Comparison of ENCODE assay signal across 1 cellular context in the genomic region with DNA sequence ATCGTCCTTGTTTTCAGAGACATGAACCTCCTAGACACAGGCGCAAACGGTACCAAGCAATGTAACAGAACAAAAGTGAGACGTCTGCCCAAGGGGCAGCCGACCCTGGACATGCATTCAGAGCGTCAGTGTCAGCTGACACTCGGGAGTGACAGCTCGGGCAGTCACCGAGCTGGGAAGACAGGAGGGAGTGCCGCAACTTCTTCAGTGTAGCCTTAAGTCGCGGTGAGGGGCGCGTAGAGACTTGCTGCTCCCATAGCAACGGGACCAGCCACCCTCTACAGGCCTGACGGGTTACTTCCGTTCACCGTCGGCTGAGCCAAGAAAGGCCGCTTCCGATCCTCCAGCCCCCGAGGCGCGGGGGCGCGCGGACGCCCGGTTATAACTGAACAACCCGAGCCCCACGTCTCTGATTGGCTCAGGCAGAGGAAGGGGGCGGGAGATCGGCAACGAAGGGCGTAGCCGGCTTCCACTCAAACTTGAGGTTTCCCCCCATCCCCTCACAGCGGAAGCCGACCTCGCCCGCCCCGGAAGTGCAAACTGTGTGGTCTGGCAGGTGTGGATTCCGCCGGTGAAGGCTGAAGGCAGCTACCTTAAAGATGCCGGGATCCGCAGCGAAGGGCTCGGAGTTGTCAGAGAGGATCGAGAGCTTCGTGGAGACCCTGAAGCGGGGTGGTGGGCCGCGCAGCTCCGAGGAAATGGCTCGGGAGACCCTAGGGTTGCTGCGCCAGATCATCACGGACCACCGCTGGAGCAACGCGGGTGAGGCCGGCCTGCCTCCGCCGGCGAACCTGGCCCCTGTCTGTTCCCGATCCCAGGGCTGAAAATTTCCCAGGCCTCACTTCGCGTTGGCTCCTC.
TF ChIP-seq lines count a peak whose summit lies in the region.

Gene EIF2B2 (plus strand): TSS at position 530 of the 858 bp plus-strand sequence. CDS start 70 bp downstream, at position 600.

TF ChIP-seq in HepG2, 621 proteins besides CTCF, POLR2A, EP300 and RAD21 (continued from another document and continues in another):
- no peak for TF ChIP-seq RNF219 (CRISPR knock-in tag; IDR thresholded peaks at IDR 0.05)
- TF ChIP-seq, protein P1, sequence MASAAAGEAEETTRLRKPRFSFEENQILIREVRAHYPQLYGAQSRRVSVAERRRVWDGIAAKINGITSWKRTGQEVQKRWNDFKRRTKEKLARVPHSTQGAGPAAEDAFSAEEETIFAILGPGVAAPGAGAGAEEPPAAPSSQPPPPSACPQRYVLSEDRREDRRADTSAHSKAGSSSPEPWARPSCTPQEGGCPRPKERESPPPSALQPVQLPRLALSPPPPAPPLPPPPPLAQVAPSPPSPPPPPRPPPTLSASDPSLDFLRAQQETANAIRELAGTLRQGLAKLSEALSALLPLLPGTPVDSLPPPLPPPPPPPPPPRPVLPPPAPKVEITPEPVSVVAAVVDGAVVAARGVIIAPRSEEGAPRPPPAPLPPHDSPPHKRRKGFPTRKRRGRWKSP (CRISPR knock-in tag; IDR thresholded peaks at IDR 0.05): no peak
- TF ChIP-seq ZNF224 (CRISPR knock-in tag; IDR thresholded peaks at IDR 0.05): peak; percentile 89; the same call in 1 of the 2 replicates
- no peak for TF ChIP-seq ZNF337 (CRISPR knock-in tag; IDR thresholded peaks at IDR 0.05; ENCODE audit: borderline replicate concordance, low read depth)
- no peak for TF ChIP-seq ZSCAN21 (CRISPR knock-in tag; IDR thresholded peaks at IDR 0.05; ENCODE audit: borderline replicate concordance)
- peak; percentile 21; the same call in 1 of the 2 replicates for TF ChIP-seq ARNTL (CRISPR knock-in tag; IDR thresholded peaks at IDR 0.05)
- 0 out of 2 replicates have a peak, but pooled peaks have one; percentile 30 for TF ChIP-seq RERE (CRISPR knock-in tag; IDR thresholded peaks at IDR 0.05; ENCODE audit: low read depth)
- TF ChIP-seq HOXD1 (CRISPR knock-in tag; IDR thresholded peaks at IDR 0.05): no peak
- peak; percentile 81 for TF ChIP-seq RFX3 (CRISPR knock-in tag; IDR thresholded peaks at IDR 0.05)
- no peak for TF ChIP-seq MAFK (conservative IDR thresholded peaks at IDR 0.05 in 1 of 2, IDR thresholded peaks at IDR 0.05 in 1 of 2; ENCODE audit: low read length in 2 of 2)
- TF ChIP-seq MTA3 (CRISPR knock-in tag; IDR thresholded peaks at IDR 0.05): no peak
- no peak; the same call in 1 of the 2 replicates for TF ChIP-seq ZNF607 (CRISPR knock-in tag; IDR thresholded peaks at IDR 0.05; ENCODE audit: borderline replicate concordance)
- no peak for TF ChIP-seq SIX1 (CRISPR knock-in tag; IDR thresholded peaks at IDR 0.05; ENCODE audit: borderline replicate concordance)
- no peak for TF ChIP-seq SMARCE1 (IDR thresholded peaks at IDR 0.05; ENCODE audit: borderline replicate concordance)
- TF ChIP-seq TRIM22 (IDR thresholded peaks at IDR 0.05): no peak
- no peak for TF ChIP-seq ZNF773 (CRISPR knock-in tag; IDR thresholded peaks at IDR 0.05; ENCODE audit: borderline replicate concordance)
- no peak for TF ChIP-seq ZNF414 (CRISPR knock-in tag; IDR thresholded peaks at IDR 0.05)
- no peak for TF ChIP-seq CEBPG (CRISPR knock-in tag; IDR thresholded peaks at IDR 0.05)
- TF ChIP-seq HIVEP1 (CRISPR knock-in tag; IDR thresholded peaks at IDR 0.05): 0 out of 2 replicates have a peak, but pooled peaks have one; percentile 32
- TF ChIP-seq ARID2 (CRISPR knock-in tag; IDR thresholded peaks at IDR 0.05; ENCODE audit: borderline replicate concordance): 0 out of 2 replicates have a peak, but pooled peaks have one; percentile 56
- no peak for TF ChIP-seq ZNF841 (CRISPR knock-in tag; IDR thresholded peaks at IDR 0.05; ENCODE audit: borderline replicate concordance)
- no peak for TF ChIP-seq SP1 (IDR thresholded peaks at IDR 0.05)
- no peak for TF ChIP-seq SP1 (CRISPR knock-in tag; IDR thresholded peaks at IDR 0.05)
- peak; percentile 89; the same call in 1 of the 2 replicates for TF ChIP-seq ZNF292 (CRISPR knock-in tag; IDR thresholded peaks at IDR 0.05; ENCODE audit: borderline replicate concordance, low read depth)
- TF ChIP-seq, protein P2, sequence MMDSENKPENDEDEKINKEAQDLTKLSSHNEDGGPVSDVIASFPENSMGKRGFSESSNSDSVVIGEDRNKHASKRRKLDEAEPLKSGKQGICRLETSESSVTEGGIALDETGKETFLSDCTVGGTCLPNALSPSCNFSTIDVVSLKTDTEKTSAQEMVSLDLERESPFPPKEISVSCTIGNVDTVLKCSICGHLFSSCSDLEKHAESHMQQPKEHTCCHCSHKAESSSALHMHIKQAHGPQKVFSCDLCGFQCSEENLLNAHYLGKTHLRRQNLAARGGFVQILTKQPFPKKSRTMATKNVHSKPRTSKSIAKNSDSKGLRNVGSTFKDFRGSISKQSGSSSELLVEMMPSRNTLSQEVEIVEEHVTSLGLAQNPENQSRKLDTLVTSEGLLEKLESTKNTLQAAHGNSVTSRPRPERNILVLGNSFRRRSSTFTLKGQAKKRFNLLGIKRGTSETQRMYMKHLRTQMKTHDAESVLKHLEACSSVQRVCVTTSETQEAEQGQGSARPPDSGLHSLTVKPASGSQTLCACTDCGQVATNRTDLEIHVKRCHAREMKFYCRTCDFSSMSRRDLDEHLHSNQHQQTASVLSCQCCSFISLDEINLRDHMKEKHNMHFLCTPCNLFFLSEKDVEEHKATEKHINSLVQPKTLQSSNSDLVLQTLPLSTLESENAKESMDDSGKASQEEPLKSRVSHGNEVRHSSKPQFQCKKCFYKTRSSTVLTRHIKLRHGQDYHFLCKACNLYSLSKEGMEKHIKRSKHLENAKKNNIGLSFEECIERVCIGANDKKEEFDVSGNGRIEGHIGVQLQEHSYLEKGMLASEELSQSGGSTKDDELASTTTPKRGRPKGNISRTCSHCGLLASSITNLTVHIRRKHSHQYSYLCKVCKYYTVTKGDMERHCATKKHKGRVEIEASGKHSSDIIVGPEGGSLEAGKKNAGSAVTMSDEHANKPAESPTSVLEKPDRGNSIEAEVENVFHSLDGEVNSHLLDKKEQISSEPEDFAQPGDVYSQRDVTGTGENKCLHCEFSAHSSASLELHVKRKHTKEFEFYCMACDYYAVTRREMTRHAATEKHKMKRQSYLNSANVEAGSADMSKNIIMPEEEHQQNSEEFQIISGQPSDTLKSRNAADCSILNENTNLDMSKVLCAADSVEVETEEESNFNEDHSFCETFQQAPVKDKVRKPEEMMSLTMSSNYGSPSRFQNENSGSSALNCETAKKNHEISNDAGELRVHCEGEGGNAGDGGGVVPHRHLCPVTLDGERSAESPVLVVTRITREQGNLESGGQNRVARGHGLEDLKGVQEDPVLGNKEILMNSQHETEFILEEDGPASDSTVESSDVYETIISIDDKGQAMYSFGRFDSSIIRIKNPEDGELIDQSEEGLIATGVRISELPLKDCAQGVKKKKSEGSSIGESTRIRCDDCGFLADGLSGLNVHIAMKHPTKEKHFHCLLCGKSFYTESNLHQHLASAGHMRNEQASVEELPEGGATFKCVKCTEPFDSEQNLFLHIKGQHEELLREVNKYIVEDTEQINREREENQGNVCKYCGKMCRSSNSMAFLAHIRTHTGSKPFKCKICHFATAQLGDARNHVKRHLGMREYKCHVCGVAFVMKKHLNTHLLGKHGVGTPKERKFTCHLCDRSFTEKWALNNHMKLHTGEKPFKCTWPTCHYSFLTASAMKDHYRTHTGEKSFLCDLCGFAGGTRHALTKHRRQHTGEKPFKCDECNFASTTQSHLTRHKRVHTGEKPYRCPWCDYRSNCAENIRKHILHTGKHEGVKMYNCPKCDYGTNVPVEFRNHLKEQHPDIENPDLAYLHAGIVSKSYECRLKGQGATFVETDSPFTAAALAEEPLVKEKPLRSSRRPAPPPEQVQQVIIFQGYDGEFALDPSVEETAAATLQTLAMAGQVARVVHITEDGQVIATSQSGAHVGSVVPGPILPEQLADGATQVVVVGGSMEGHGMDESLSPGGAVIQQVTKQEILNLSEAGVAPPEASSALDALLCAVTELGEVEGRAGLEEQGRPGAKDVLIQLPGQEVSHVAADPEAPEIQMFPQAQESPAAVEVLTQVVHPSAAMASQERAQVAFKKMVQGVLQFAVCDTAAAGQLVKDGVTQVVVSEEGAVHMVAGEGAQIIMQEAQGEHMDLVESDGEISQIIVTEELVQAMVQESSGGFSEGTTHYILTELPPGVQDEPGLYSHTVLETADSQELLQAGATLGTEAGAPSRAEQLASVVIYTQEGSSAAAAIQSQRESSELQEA (CRISPR knock-in tag; IDR thresholded peaks at IDR 0.05; ENCODE audit: not compliant biosample characterization): no peak
- no peak for TF ChIP-seq ZNF878 (CRISPR knock-in tag; IDR thresholded peaks at IDR 0.05)
- TF ChIP-seq TMF1 (CRISPR knock-in tag; IDR thresholded peaks at IDR 0.05; ENCODE audit: low read depth): 0 out of 2 replicates have a peak, but pooled peaks have one; percentile 36
- TF ChIP-seq, protein P3, sequence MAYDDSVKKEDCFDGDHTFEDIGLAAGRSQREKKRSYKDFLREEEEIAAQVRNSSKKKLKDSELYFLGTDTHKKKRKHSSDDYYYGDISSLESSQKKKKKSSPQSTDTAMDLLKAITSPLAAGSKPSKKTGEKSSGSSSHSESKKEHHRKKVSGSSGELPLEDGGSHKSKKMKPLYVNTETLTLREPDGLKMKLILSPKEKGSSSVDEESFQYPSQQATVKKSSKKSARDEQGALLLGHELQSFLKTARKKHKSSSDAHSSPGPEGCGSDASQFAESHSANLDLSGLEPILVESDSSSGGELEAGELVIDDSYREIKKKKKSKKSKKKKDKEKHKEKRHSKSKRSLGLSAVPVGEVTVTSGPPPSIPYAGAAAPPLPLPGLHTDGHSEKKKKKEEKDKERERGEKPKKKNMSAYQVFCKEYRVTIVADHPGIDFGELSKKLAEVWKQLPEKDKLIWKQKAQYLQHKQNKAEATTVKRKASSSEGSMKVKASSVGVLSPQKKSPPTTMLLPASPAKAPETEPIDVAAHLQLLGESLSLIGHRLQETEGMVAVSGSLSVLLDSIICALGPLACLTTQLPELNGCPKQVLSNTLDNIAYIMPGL (CRISPR knock-in tag; IDR thresholded peaks at IDR 0.05; ENCODE audit: borderline replicate concordance in 1 of 2, low read depth in 1 of 2): peak in 1 of 2 experiments; percentile 49; a peak in 2 of 4 replicates
- peak; percentile 54; the same call in 1 of the 2 replicates for TF ChIP-seq ZBTB20 (CRISPR knock-in tag; IDR thresholded peaks at IDR 0.05; ENCODE audit: borderline replicate concordance, low read depth)
